1 cellular context compared by ENCODE assay signal in genomic region chr3:71559578-71560162, GRCh38.
TF ChIP-seq lines count a peak whose summit lies in the region.

No MANE protein-coding gene starts in this region.

TF ChIP-seq in HepG2, 621 proteins besides CTCF, POLR2A, EP300 and RAD21 (continued from another document and continues in another):
- peak; percentile 53; the same call in 1 of the 2 replicates for TF ChIP-seq AHDC1 (CRISPR knock-in tag; IDR thresholded peaks at IDR 0.05; ENCODE audit: borderline replicate concordance)
- no peak for TF ChIP-seq FUBP1 (CRISPR knock-in tag; IDR thresholded peaks at IDR 0.05; ENCODE audit: borderline replicate concordance)
- peak; percentile 67 for TF ChIP-seq HDAC1 (CRISPR knock-in tag; IDR thresholded peaks at IDR 0.05)
- no peak for TF ChIP-seq ETV5 (CRISPR knock-in tag; IDR thresholded peaks at IDR 0.05; ENCODE audit: borderline replicate concordance)
- TF ChIP-seq GPN1 (CRISPR knock-in tag; IDR thresholded peaks at IDR 0.05; ENCODE audit: borderline replicate concordance): no peak
- no peak for TF ChIP-seq GZF1 (CRISPR knock-in tag; IDR thresholded peaks at IDR 0.05)
- no peak for TF ChIP-seq ZNF264 (CRISPR knock-in tag; IDR thresholded peaks at IDR 0.05)
- TF ChIP-seq FOXM1 (CRISPR knock-in tag; IDR thresholded peaks at IDR 0.05): no peak
- TF ChIP-seq ZNF552 (CRISPR knock-in tag; IDR thresholded peaks at IDR 0.05; ENCODE audit: borderline replicate concordance): no peak
- TF ChIP-seq ZSCAN20 (CRISPR knock-in tag; IDR thresholded peaks at IDR 0.05; ENCODE audit: borderline replicate concordance): no peak
- TF ChIP-seq GATAD1 (CRISPR knock-in tag; IDR thresholded peaks at IDR 0.05): no peak
- no peak for TF ChIP-seq ATRX (CRISPR knock-in tag; IDR thresholded peaks at IDR 0.05; ENCODE audit: borderline replicate concordance)
- TF ChIP-seq ZNF713 (CRISPR knock-in tag; IDR thresholded peaks at IDR 0.05): no peak
- TF ChIP-seq PBX2 (CRISPR knock-in tag; IDR thresholded peaks at IDR 0.05): no peak
- no peak for TF ChIP-seq ZNF572 (CRISPR knock-in tag; IDR thresholded peaks at IDR 0.05)
- no peak for TF ChIP-seq THYN1 (CRISPR knock-in tag; IDR thresholded peaks at IDR 0.05; ENCODE audit: borderline replicate concordance, low read depth)
- TF ChIP-seq PRPF4 (IDR thresholded peaks at IDR 0.05; ENCODE audit: low read depth, low read length, poor library complexity, severe bottlenecking): no peak
- TF ChIP-seq GATAD2A (CRISPR knock-in tag; IDR thresholded peaks at IDR 0.05): peak; percentile 86
- no peak for TF ChIP-seq CCAR2 (optimal IDR thresholded peaks at IDR 0.05; ENCODE audit: low read depth, low read length)
- no peak for TF ChIP-seq DMTF1 (CRISPR knock-in tag; IDR thresholded peaks at IDR 0.05)
- TF ChIP-seq JUN (CRISPR knock-in tag; IDR thresholded peaks at IDR 0.05): no peak
- TF ChIP-seq ZNF710 (CRISPR knock-in tag; IDR thresholded peaks at IDR 0.05; ENCODE audit: borderline replicate concordance): 0 out of 2 replicates have a peak, but pooled peaks have one; percentile 22
- TF ChIP-seq ARID4A (CRISPR knock-in tag; IDR thresholded peaks at IDR 0.05; ENCODE audit: borderline replicate concordance): peak; percentile 64; the same call in 1 of the 2 replicates
- peak; percentile 59; the same call in 1 of the 2 replicates for TF ChIP-seq MAFF (IDR thresholded peaks at IDR 0.05; ENCODE audit: low read depth, low read length)
- TF ChIP-seq ZBTB8A (CRISPR knock-in tag; IDR thresholded peaks at IDR 0.05; ENCODE audit: borderline replicate concordance, low read depth): no peak
- TF ChIP-seq ZNF260 (CRISPR knock-in tag; IDR thresholded peaks at IDR 0.05; ENCODE audit: borderline replicate concordance, low read depth): no peak
- TF ChIP-seq IKZF4 (CRISPR knock-in tag; IDR thresholded peaks at IDR 0.05; ENCODE audit: borderline replicate concordance, low read depth, not compliant biosample characterization): no peak
- TF ChIP-seq KLF13 (CRISPR knock-in tag; IDR thresholded peaks at IDR 0.05): no peak
- TF ChIP-seq ZNF136 (CRISPR knock-in tag; IDR thresholded peaks at IDR 0.05; ENCODE audit: low read depth): 0 out of 2 replicates have a peak, but pooled peaks have one; percentile 44
- TF ChIP-seq ZNF142 (CRISPR knock-in tag; IDR thresholded peaks at IDR 0.05): no peak
- no peak for TF ChIP-seq ZNF768 (CRISPR knock-in tag; IDR thresholded peaks at IDR 0.05)
- TF ChIP-seq ZBTB21 (CRISPR knock-in tag; IDR thresholded peaks at IDR 0.05): no peak
- no peak for TF ChIP-seq ZMAT5 (CRISPR knock-in tag; IDR thresholded peaks at IDR 0.05; ENCODE audit: borderline replicate concordance, low read depth)
- TF ChIP-seq BHLHE40 (IDR thresholded peaks at IDR 0.05; ENCODE audit: low read length): peak; percentile 77
